Comparison of ENCODE assay signal across 2 cellular contexts in genomic region chr1:204947747-204948146, GRCh38.
TF ChIP-seq lines count a peak whose summit lies in the region.

No MANE protein-coding gene starts in this region.

TF ChIP-seq in K562, 482 proteins besides CTCF, POLR2A, EP300 and RAD21:
- TF ChIP-seq HES1 (IDR thresholded peaks at IDR 0.05; ENCODE audit: low read depth) (no peak), NR0B1 (IDR thresholded peaks at IDR 0.05; ENCODE audit: partially characterized antibody) (no peak), MYNN (IDR thresholded peaks at IDR 0.05) (0 out of 2 replicates have a peak, but pooled peaks have one; percentile 25), MYNN (CRISPR knock-in tag; IDR thresholded peaks at IDR 0.05) (no peak)

TF ChIP-seq in H1, 55 proteins besides CTCF, POLR2A, EP300 and RAD21:
- TF ChIP-seq TEAD4 (IDR thresholded peaks at IDR 0.05; ENCODE audit: low read depth, low read length): no peak
- TF ChIP-seq ASH2L (IDR thresholded peaks at IDR 0.05; ENCODE audit: low read length): no peak
- no peak for TF ChIP-seq JUND (IDR thresholded peaks at IDR 0.05; ENCODE audit: low read length)
- no peak for TF ChIP-seq HDAC6 (IDR thresholded peaks at IDR 0.05; ENCODE audit: low read depth, low read length)
- no peak for TF ChIP-seq YY1 (IDR thresholded peaks at IDR 0.05; ENCODE audit: low read depth, low read length)
- no peak for TF ChIP-seq JUN (IDR thresholded peaks at IDR 0.05; ENCODE audit: low read depth, low read length)
- no peak for TF ChIP-seq HDAC2 (IDR thresholded peaks at IDR 0.05; ENCODE audit: borderline replicate concordance in 1 of 2, low read depth in 2 of 2, low read length in 2 of 2)
- no peak for TF ChIP-seq CHD1 (IDR thresholded peaks at IDR 0.05; ENCODE audit: low read depth, low read length)
- TF ChIP-seq NRF1 (IDR thresholded peaks at IDR 0.05; ENCODE audit: low read depth, low read length): no peak
- no peak for TF ChIP-seq CBX8 (IDR thresholded peaks at IDR 0.05; ENCODE audit: borderline replicate concordance, low read depth, low read length)
- TF ChIP-seq TAF7 (optimal IDR thresholded peaks at IDR 0.05; ENCODE audit: borderline replicate concordance, low read depth, low read length): no peak
- TF ChIP-seq SUZ12 (IDR thresholded peaks at IDR 0.05; ENCODE audit: low read length): no peak
- no peak for TF ChIP-seq SP2 (IDR thresholded peaks at IDR 0.05; ENCODE audit: low read length)
- TF ChIP-seq ATF2 (IDR thresholded peaks at IDR 0.05; ENCODE audit: low read length): no peak
- no peak for TF ChIP-seq TAF1 (IDR thresholded peaks at IDR 0.05; ENCODE audit: low read depth, low read length)
- TF ChIP-seq CBX5 (IDR thresholded peaks at IDR 0.05; ENCODE audit: low read depth, low read length): no peak
- no peak for TF ChIP-seq ZNF274 (IDR thresholded peaks at IDR 0.05; ENCODE audit: borderline replicate concordance, extremely low read depth, low read length)
- no peak for TF ChIP-seq SRF (IDR thresholded peaks at IDR 0.05; ENCODE audit: low read depth, low read length)
